Comparison of ENCODE assay signal across 15 cellular contexts in the genomic region with DNA sequence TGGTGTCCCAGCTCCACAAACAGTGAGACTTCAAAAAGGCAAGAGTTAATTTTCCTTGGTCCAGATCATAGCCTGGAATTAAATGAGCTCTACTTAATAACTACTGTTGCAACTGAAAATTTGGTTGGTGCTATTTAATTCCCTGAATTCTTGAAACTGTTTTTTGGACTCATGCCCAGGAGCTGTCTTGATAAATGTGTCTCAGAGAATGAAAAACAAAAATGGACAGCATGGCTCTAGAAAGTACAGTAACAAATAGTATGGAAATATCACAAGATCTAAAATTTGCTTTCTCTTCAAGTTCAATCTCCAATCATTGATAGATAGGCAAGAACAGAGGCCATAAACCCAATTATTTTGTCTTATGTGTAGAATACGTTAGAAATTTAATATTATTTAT. TPM values are rescaled to one million over a fixed set of nuclear protein-coding genes. Genes with fewer than 3 reads are reported as not detected.
DNase-seq lines count a peak whose midpoint lies in the region; ATAC-seq and TF ChIP-seq lines count a peak whose summit lies in the region.
"Had no signal": no experiment of that assay in that cellular context is flagged by ENCODE, and none has a peak within 500 bp of the region (broad histone marks: within the 10 kb centered on the region; RNA-seq: fewer than 3 reads in every experiment).

No MANE protein-coding gene starts in this region.

- no peak for ATAC-seq in GM19467 (IDR thresholded peaks at IDR 0.05; ENCODE audit: unreplicated experiment)
- ATAC-seq: GM23338, HepG2 had no signal

- TF ChIP-seq CTCF in GM13977 (IDR thresholded peaks at IDR 0.05; ENCODE audit: extremely low read depth, insufficient read depth, missing control alignments): no peak

- DNase-seq in GM04504 (ENCODE audit: low read depth) (peak; percentile 44), RPMI7951 (ENCODE audit: low read depth) (peak; percentile 24), epidermal melanocyte (ENCODE audit: insufficient read length, low spot score) (peak; percentile 32), pons (ENCODE audit: low spot score) (peak; percentile 4), T-helper 2 cell (no peak), GM13977 (ENCODE audit: low spot score) (no peak)
- DNase-seq: activated CD4-positive, alpha-beta T cell treated with anti-CD3 and anti-CD28 coated beads, Interleukin-2, amount 50 U/mL, for 1 hour; dorsolateral prefrontal cortex; naive B cell; NCI-H1436; NCI-H524; T1000 had no signal

- in situ Hi-C loops in GM13977 (cut with MboI; ENCODE audit: low pct_unique_long_range_greater_than_20kb, low sequenced_read_pairs, unreplicated experiment): no loop called here

RNA-seq across cellular contexts. Expression of a gene that starts 42.5 kb away (rescaled TPM):
- total RNA-seq in RPMI7951 (2014; rRNA removed; shearing (Covaris generic)): 19.2 and 19.6 TPM in 2 replicates

Comparison
In these comparisons a context has a peak if more than half of its experiments do, and no peak if none do; other contexts are left out.
1. DNase-seq: peak in GM04504 (single experiment), RPMI7951 (single experiment), epidermal melanocyte (single experiment) and pons (single experiment); none in T-helper 2 cell (0 of 5) and GM13977 (single experiment).